8 cellular contexts compared by ENCODE assay signal in genomic region chr17:68172461-68172954, GRCh38.
DNase-seq lines count a peak whose midpoint lies in the region; ATAC-seq and TF ChIP-seq lines count a peak whose summit lies in the region.

No MANE protein-coding gene starts in this region.

- POLR2A ChIA-PET in naive thymus-derived CD8-positive, alpha-beta T cell (lab: Charles Lee), result interaction anchor here (0.6 to 2.2 kb wide), 9 partner anchors 7 to 75 kb away, joined by 3 to 12 read pairs (median 5); partner anchors contain the start of gene AMZ2

- no peak for DNase-seq in GM06990 (ENCODE audit: extremely low read depth, insufficient read length)
- peak; percentile 61 for DNase-seq in NCI-H82 treated with DMSO at 0.1 percent for 48 hours (lab: John Stamatoyannopoulos, UW; ENCODE audit: unreplicated experiment)
- DNase-seq in activated CD8-positive, alpha-beta memory T cell treated with anti-CD3 and anti-CD28 coated beads for 4 hours (ENCODE audit: low read depth in 2 of 2), result peak; percentile 49 to 68
- DNase-seq in epithelial cell of esophagus (ENCODE audit: low read depth), result peak; percentile 62
- DNase-seq in naive thymus-derived CD8-positive, alpha-beta T cell, result peak; percentile 57 to 84 (median 70)

- ATAC-seq in HG03196 (IDR thresholded peaks at IDR 0.05; ENCODE audit: unreplicated experiment) (peak; percentile 60), GM21360 (IDR thresholded peaks at IDR 0.05; ENCODE audit: unreplicated experiment) (no peak)
- ATAC-seq in naive thymus-derived CD8-positive, alpha-beta T cell, result peak; percentile 71 to 74
- ATAC-seq in stimulated activated memory B cell treated with anti-CD40 and anti-IgM and Interleukin-4, amounts not matched to agents 10 μg/mL and 1 μg/mL and 100 μg/mL, for 72 hours, result peak; percentile 83

- H3K36me3 Mint-ChIP-seq in naive thymus-derived CD8-positive, alpha-beta T cell, result no peaks in the 10 kb centered on the region
- H3K36me3 Mint-ChIP-seq in stimulated activated memory B cell treated with anti-CD40 and anti-IgM and Interleukin-4, amounts not matched to agents 10 μg/mL and 1 μg/mL and 100 μg/mL, for 72 hours, result no peaks in the 10 kb centered on the region

- H3K27me3 Mint-ChIP-seq in naive thymus-derived CD8-positive, alpha-beta T cell, result no peaks in the 10 kb centered on the region
- no peaks in the 10 kb centered on the region for H3K27me3 Mint-ChIP-seq in stimulated activated memory B cell treated with anti-CD40 and anti-IgM and Interleukin-4, amounts not matched to agents 10 μg/mL and 1 μg/mL and 100 μg/mL, for 72 hours

- no peak overlapping the region for H3K27ac Mint-ChIP-seq in naive thymus-derived CD8-positive, alpha-beta T cell
- no peak overlapping the region for H3K27ac Mint-ChIP-seq in stimulated activated memory B cell treated with anti-CD40 and anti-IgM and Interleukin-4, amounts not matched to agents 10 μg/mL and 1 μg/mL and 100 μg/mL, for 72 hours

- H3K36me3 ChIP-seq in GM06990 (ENCODE audit: control insufficient read depth, insufficient read depth, low read length), result no peaks in the 10 kb centered on the region

- H3K4me3 ChIP-seq in GM06990 (replicated peaks; ENCODE audit: low read depth, low read length) (no peak overlapping the region), epithelial cell of esophagus (ENCODE audit: low read length) (no peak overlapping the region)

- no peaks in the 10 kb centered on the region for H3K27me3 ChIP-seq in GM06990 (replicated peaks; ENCODE audit: control insufficient read depth, insufficient read depth, low read length)

- H3K9me3 Mint-ChIP-seq in naive thymus-derived CD8-positive, alpha-beta T cell, result no peaks in the 10 kb centered on the region
- H3K9me3 Mint-ChIP-seq in stimulated activated memory B cell treated with anti-CD40 and anti-IgM and Interleukin-4, amounts not matched to agents 10 μg/mL and 1 μg/mL and 100 μg/mL, for 72 hours, result no peaks in the 10 kb centered on the region

- H3K4me3 Mint-ChIP-seq in naive thymus-derived CD8-positive, alpha-beta T cell, result no peak overlapping the region
- H3K4me3 Mint-ChIP-seq in stimulated activated memory B cell treated with anti-CD40 and anti-IgM and Interleukin-4, amounts not matched to agents 10 μg/mL and 1 μg/mL and 100 μg/mL, for 72 hours, result no peak overlapping the region

- peak; percentile 98 for TF ChIP-seq CTCF in GM06990 (IDR thresholded peaks at IDR 0.05; ENCODE audit: insufficient read depth, low read length, poor library complexity, severe bottlenecking)
- peak; percentile 97 for TF ChIP-seq CTCF in epithelial cell of esophagus (IDR thresholded peaks at IDR 0.05; ENCODE audit: insufficient read depth, low read depth, low read length, missing control alignments)

- peaks cover 16 to 37% (median 32%) of the 10 kb centered on the region in 4 donors for H3K4me1 Mint-ChIP-seq in naive thymus-derived CD8-positive, alpha-beta T cell
- peaks cover 6% of the 10 kb centered on the region for H3K4me1 Mint-ChIP-seq in stimulated activated memory B cell treated with anti-CD40 and anti-IgM and Interleukin-4, amounts not matched to agents 10 μg/mL and 1 μg/mL and 100 μg/mL, for 72 hours
